ENCODE assay signal across 30 cellular contexts in genomic region chr7:142025896-142026295, GRCh38. TPM values are rescaled to one million over a fixed set of nuclear protein-coding genes. Genes with fewer than 3 reads are reported as not detected.
DNase-seq lines count a peak whose midpoint lies in the region; ATAC-seq and TF ChIP-seq lines count a peak whose summit lies in the region.
"Had no signal": no experiment of that assay in that cellular context is flagged by ENCODE, and none has a peak within 500 bp of the region (broad histone marks: within the 10 kb centered on the region; RNA-seq: fewer than 3 reads in every experiment).

No MANE protein-coding gene starts in this region.

- peaks cover 4% of the 10 kb centered on the region; the same call in 1 of the 2 replicates for H3F3A ChIP-seq in PC-9 (ENCODE audit: insufficient read depth, low read depth)

- no peaks in the 10 kb centered on the region for H3K27me3 ChIP-seq in PC-9 (ENCODE audit: insufficient read depth, low read depth)
- H3K27me3 ChIP-seq: BE2C, neural progenitor cell, vagina had no signal

- CTCF ChIA-PET in PC-9 (lab: Charles Lee): interaction anchor here (0.6 kb wide), 1 partner anchor 606 kb away, joined by 3 read pairs; no protein-coding TSS in a partner anchor

- ATAC-seq in HG02870 (IDR thresholded peaks at IDR 0.05; ENCODE audit: unreplicated experiment): no peak
- ATAC-seq in activated T-cell treated with anti-CD3 and anti-CD28 coated beads, Interleukin-2, amount 50 U/mL, for 4 hours: no peak
- no peak for ATAC-seq in HG02884 (IDR thresholded peaks at IDR 0.05; ENCODE audit: unreplicated experiment)
- ATAC-seq: A549; activated CD8-positive, alpha-beta T cell treated with anti-CD3 and anti-CD28 coated beads for 36 hours; left colon; T-cell had no signal

- no peak overlapping the region for H2AFZ ChIP-seq in PC-9
- H2AFZ ChIP-seq: neural progenitor cell had no signal

- no peaks in the 10 kb centered on the region for H3K36me3 Mint-ChIP-seq in activated T-cell treated with anti-CD3 and anti-CD28 coated beads, Interleukin-2, amount 50 U/mL, for 4 hours (ENCODE audit: insufficient read depth)
- H3K36me3 Mint-ChIP-seq: activated naive CD8-positive, alpha-beta T cell treated with anti-CD3 and anti-CD28 coated beads, Interleukin-2, amount 10 ng/mL, durations not matched to agents 7 days and 5 days; memory B cell; neural progenitor cell; T-cell had no signal

- H3K36me3 ChIP-seq in PC-9 (ENCODE audit: low read depth): no peaks in the 10 kb centered on the region
- H3K36me3 ChIP-seq: BE2C, neural progenitor cell, prostate gland, vagina had no signal

- intact Hi-C loops in PC-9 (cut with micrococcal nuclease; ENCODE audit: unreplicated experiment): loop anchor here (1.0 to 5.0 kb wide), 2 partner anchors 50 to 76 kb away; no protein-coding TSS in a partner anchor

- H3K4me2 ChIP-seq in PC-9: 0 out of 2 replicates have a peak overlapping the region, but pooled peaks have one; percentile 3
- H3K4me2 ChIP-seq: A549, neural progenitor cell had no signal

- 0 out of 2 replicates have a peak, but pooled peaks cover 3% of the 10 kb centered on the region for H3K9me3 ChIP-seq in PC-9 (ENCODE audit: insufficient read depth, low read depth)
- H3K9me3 ChIP-seq: A549, BE2C, prostate gland, vagina had no signal

- H3K27me3 Mint-ChIP-seq in activated T-cell treated with anti-CD3 and anti-CD28 coated beads, Interleukin-2, amount 50 U/mL, for 4 hours (ENCODE audit: low read depth): no peaks in the 10 kb centered on the region

- H3K9me3 Mint-ChIP-seq in activated T-cell treated with anti-CD3 and anti-CD28 coated beads, Interleukin-2, amount 50 U/mL, for 4 hours: no peaks in the 10 kb centered on the region
- H3K9me3 Mint-ChIP-seq: activated CD8-positive, alpha-beta T cell treated with anti-CD3 and anti-CD28 coated beads for 36 hours; activated naive CD8-positive, alpha-beta T cell treated with anti-CD3 and anti-CD28 coated beads, Interleukin-2, amount 10 ng/mL, durations not matched to agents 7 days and 5 days; neural progenitor cell; T-cell had no signal

- H3K9me2 ChIP-seq in PC-9 (ENCODE audit: insufficient read depth): no peaks in the 10 kb centered on the region

- peaks cover 25% of the 10 kb centered on the region for H3K4me1 ChIP-seq in PC-9 (replicated peaks; ENCODE audit: insufficient read depth)
- H3K4me1 ChIP-seq: BE2C, neural progenitor cell, prostate gland, vagina had no signal

- POLR2A ChIA-PET in PC-9 (lab: Charles Lee; ENCODE audit: unreplicated experiment): no interaction called here

- H3K4me1 Mint-ChIP-seq in activated T-cell treated with anti-CD3 and anti-CD28 coated beads, Interleukin-2, amount 50 U/mL, for 4 hours (ENCODE audit: low read depth): no peaks in the 10 kb centered on the region
- H3K4me1 Mint-ChIP-seq: activated naive CD8-positive, alpha-beta T cell treated with anti-CD3 and anti-CD28 coated beads, Interleukin-2, amount 10 ng/mL, durations not matched to agents 7 days and 5 days; neural progenitor cell; T-cell had no signal

- no peak overlapping the region for H3K4me3 ChIP-seq in PC-9
- H3K4me3 ChIP-seq: A549, neural progenitor cell, prostate gland, vagina had no signal

- H3K79me2 ChIP-seq in PC-9 (ENCODE audit: low read depth): no peaks in the 10 kb centered on the region

- no peak overlapping the region for H3K4me3 Mint-ChIP-seq in activated T-cell treated with anti-CD3 and anti-CD28 coated beads, Interleukin-2, amount 50 U/mL, for 4 hours
- H3K4me3 Mint-ChIP-seq: activated CD8-positive, alpha-beta T cell treated with anti-CD3 and anti-CD28 coated beads for 36 hours; activated naive CD8-positive, alpha-beta T cell treated with anti-CD3 and anti-CD28 coated beads, Interleukin-2, amount 10 ng/mL, durations not matched to agents 7 days and 5 days; HFFc6; memory B cell; neural progenitor cell; T-cell had no signal

- BruUV-seq in PC-9 (replicated peaks; lab: Mats Ljungman, UMichigan): no TSS peak

- H4K20me1 ChIP-seq in PC-9 (ENCODE audit: insufficient read depth): no peaks in the 10 kb centered on the region

- peak; percentile 71 for DNase-seq in ELR (ENCODE audit: low read depth)
- DNase-seq in PC-9: peak in 1 of 2 experiments; percentile 84
- DNase-seq in astrocyte of the hippocampus (ENCODE audit: low read depth, low spot score): peak; percentile 2
- DNase-seq in iris pigment epithelial cell (ENCODE audit: low read depth): peak; percentile 44
- no peak for DNase-seq in activated T-cell treated with anti-CD3 and anti-CD28 coated beads, Interleukin-2, amount 50 U/mL, for 4 hours
- no peak for DNase-seq in AG20443 (ENCODE audit: low spot score)
- DNase-seq: activated CD4-positive, alpha-beta T cell treated with anti-CD3 and anti-CD28 coated beads for 1 hour; activated CD8-positive, alpha-beta T cell treated with anti-CD3 and anti-CD28 coated beads for 36 hours; activated effector memory CD4-positive, alpha-beta T cell treated with Interleukin-2 at 50 U/mL for 16 hours; activated naive CD8-positive, alpha-beta T cell treated with anti-CD3 and anti-CD28 coated beads, Interleukin-2, amount 10 ng/mL, durations not matched to agents 7 days and 5 days; BE2C; DMS153; HFFc6; Karpas-422; left colon; NCI-H1092; NCI-H1930; NCI-H2227 treated with DMSO at 0.1 percent for 48 hours; NCI-H774; T-cell had no signal

- peak overlapping the region; percentile 31 for H3K27ac ChIP-seq in PC-9
- H3K27ac ChIP-seq: A549, neural progenitor cell, prostate gland, vagina had no signal

- no peak for TF ChIP-seq CTCF in PC-9 (conservative IDR thresholded peaks at IDR 0.05)

RNA-seq across cellular contexts. Expression of gene MGAM, which starts 30.2 kb away (rescaled TPM):
- total RNA-seq in PC-9 (2021): 0.48 and 0.83 TPM in 2 replicates
- not detected for total RNA-seq in activated T-cell treated with anti-CD3 and anti-CD28 coated beads, Interleukin-2, amount 50 U/mL, for 4 hours
- total RNA-seq: activated naive CD8-positive, alpha-beta T cell treated with anti-CD3 and anti-CD28 coated beads, Interleukin-2, amount 10 ng/mL, durations not matched to agents 7 days and 5 days; fibroblast of lung had no signal

RNA-seq across cellular contexts. Expression of gene TAS2R38, which starts 52.3 kb away (rescaled TPM):
- not detected in 2 replicates for total RNA-seq in PC-9 (2021)
- not detected for total RNA-seq in activated T-cell treated with anti-CD3 and anti-CD28 coated beads, Interleukin-2, amount 50 U/mL, for 4 hours
- total RNA-seq: activated CD8-positive, alpha-beta T cell treated with anti-CD3 and anti-CD28 coated beads for 36 hours; activated naive CD8-positive, alpha-beta T cell treated with anti-CD3 and anti-CD28 coated beads, Interleukin-2, amount 10 ng/mL, durations not matched to agents 7 days and 5 days; fibroblast of lung; HFFc6; left colon; OCI-LY7; prostate gland; subcutaneous adipose tissue; T-cell; vagina had no signal

Comparison
In these comparisons a context has a peak if more than half of its experiments do, and no peak if none do; other contexts are left out.
1. DNase-seq: peak in ELR (single experiment), astrocyte of the hippocampus (single experiment) and iris pigment epithelial cell (single experiment); none in activated T-cell treated with anti-CD3 and anti-CD28 coated beads, Interleukin-2, amount 50 U/mL, for 4 hours (single experiment) and AG20443 (single experiment).